Comparison of ENCODE assay signal across 8 cellular contexts in genomic region chr11:125624756-125625213, GRCh38. TPM values are rescaled to one million over a fixed set of nuclear protein-coding genes. Genes with fewer than 3 reads are reported as not detected.
DNase-seq lines count a peak whose midpoint lies in the region; ATAC-seq and TF ChIP-seq lines count a peak whose summit lies in the region.

TSS of gene CHEK1 (plus strand) at chr11:125625163. CDS start at chr11:125626769, 1,606 bp downstream.

- no peaks in the 10 kb centered on the region for H3K27me3 ChIP-seq in esophagus squamous epithelium
- H3K27me3 ChIP-seq in psoas muscle (ENCODE audit: insufficient read depth in 3 of 3, low read length in 2 of 3): no peaks in the 10 kb centered on the region

- intact Hi-C loops in esophagus squamous epithelium (cut with DNase I) (no loop called here), psoas muscle (cut with DNase I) (loop anchor here (2.0 to 10.0 kb wide), 7 partner anchors 32 to 580 kb away; partner anchors contain the start of genes STT3A (in 2 of the 2) and HYLS1 (in 1 of the 2))

- ATAC-seq in psoas muscle: no peak
- no peak for ATAC-seq in GM21576 (IDR thresholded peaks at IDR 0.05; ENCODE audit: unreplicated experiment)

- H3K9me3 ChIP-seq in SK-N-MC (ENCODE audit: low read depth, low read length) (no peaks in the 10 kb centered on the region), esophagus squamous epithelium (no peaks in the 10 kb centered on the region), psoas muscle (no peaks in the 10 kb centered on the region)

- peaks cover 0 to 25% (median 14%) of the 10 kb centered on the region in 3 donors for H3K4me1 ChIP-seq in esophagus squamous epithelium
- H3K4me1 ChIP-seq in psoas muscle: peaks cover 13% of the 10 kb centered on the region

- DNase-seq in GM12865 (ENCODE audit: low read depth) (no peak), SK-N-MC (ENCODE audit: low read depth, low spot score) (no peak), esophagus squamous epithelium (lab: John Stamatoyannopoulos, UW) (no peak), psoas muscle (peak in 1 of 2 donors; percentile 47), GM10266 (ENCODE audit: extremely low spot score) (no peak), GM20000 (ENCODE audit: low spot score) (no peak)
- DNase-seq in stimulated activated CD4-positive, alpha-beta T cell treated with anti-CD3 and anti-CD28 coated beads, Interleukin-12 subunit alpha, Interleukin-12 subunit beta, amount 100 ng/mL, for 4 hours: no peak

- TF ChIP-seq POLR2A in esophagus squamous epithelium (IDR thresholded peaks at IDR 0.05): no peak

- peaks cover 45% of the 10 kb centered on the region for H3K36me3 ChIP-seq in SK-N-MC (ENCODE audit: insufficient read depth, low read length)
- peaks cover 3 to 29% (median 16%) of the 10 kb centered on the region in 3 donors for H3K36me3 ChIP-seq in esophagus squamous epithelium
- peaks cover 4 to 28% of the 10 kb centered on the region in 2 donors for H3K36me3 ChIP-seq in psoas muscle (ENCODE audit: insufficient read depth in 1 of 2, low read depth in 1 of 2)

- TF ChIP-seq CTCF in GM12865 (IDR thresholded peaks at IDR 0.05; ENCODE audit: insufficient read depth, low read depth, low read length, missing control alignments) (no peak), esophagus squamous epithelium (IDR thresholded peaks at IDR 0.05) (no peak), psoas muscle (IDR thresholded peaks at IDR 0.05) (no peak), GM10266 (IDR thresholded peaks at IDR 0.05; ENCODE audit: control insufficient read depth, insufficient read depth, low read depth, missing control alignments) (no peak), GM20000 (IDR thresholded peaks at IDR 0.05; ENCODE audit: extremely low read depth, missing control alignments) (no peak)

- WGBS in esophagus squamous epithelium, 2 donors: 56 to 61% methylated on average over 9 of the region's 9 CpGs
- 49 to 57% (median 50%) methylated on average over 9 of the region's 9 CpGs for WGBS in psoas muscle, 3 donors

- H3K27ac ChIP-seq in SK-N-MC (peak within 1 kb of the TSS; percentile 92), esophagus squamous epithelium (peak within 1 kb of the TSS; percentile 92 to 97 (median 95)), psoas muscle (peak within 1 kb of the TSS; percentile 97)

- H3K9ac ChIP-seq in SK-N-MC (ENCODE audit: insufficient read length): peak within 1 kb of the TSS; percentile 88

- H3K4me3 ChIP-seq in GM12865 (ENCODE audit: low read depth, low read length): peak within 1 kb of the TSS; percentile 93
- H3K4me3 ChIP-seq in SK-N-MC: peak within 1 kb of the TSS; percentile 96
- peak within 1 kb of the TSS; percentile 48 to 84 (median 78) for H3K4me3 ChIP-seq in esophagus squamous epithelium
- peak within 1 kb of the TSS; percentile 85 for H3K4me3 ChIP-seq in psoas muscle

RNA-seq across cellular contexts. Expression of gene CHEK1, which starts in this region (rescaled TPM):
- 10 to 100 TPM in 1 of 4 donors, 1 to 10 TPM in 3; 4.0 to 21.7 (median 7.5) TPM for total RNA-seq in esophagus squamous epithelium
- total RNA-seq in psoas muscle: under 1 TPM; 0.44 to 0.97 (median 0.69) TPM
- 1 to 10 TPM in 2 of 3 donors, under 1 TPM in 1; 0.64 to 1.3 (median 1.2) TPM for polyA plus RNA-seq in psoas muscle
